1 cellular context compared by ENCODE assay signal in genomic region chr16:57628008-57628781, GRCh38.
TF ChIP-seq lines count a peak whose summit lies in the region.

Gene ADGRG1 (plus strand): TSS chr16:57628630. CDS start chr16:57650288, 21,658 bp downstream.

TF ChIP-seq in GM12878, 131 proteins besides CTCF, POLR2A, EP300 and RAD21 (continued from another document):
- TF ChIP-seq CBX5 (IDR thresholded peaks at IDR 0.05; ENCODE audit: low read depth) (no peak), SKIL (IDR thresholded peaks at IDR 0.05; ENCODE audit: low read depth, poor library complexity, severe bottlenecking) (no peak), RAD51 (IDR thresholded peaks at IDR 0.05) (no peak), NFXL1 (IDR thresholded peaks at IDR 0.05; ENCODE audit: borderline replicate concordance) (peak; percentile 63; the same call in 1 of the 2 replicates), EGR1 (IDR thresholded peaks at IDR 0.05; ENCODE audit: borderline replicate concordance in 1 of 2, low read depth in 2 of 2, low read length in 2 of 2) (peak in 1 of 2 experiments; percentile 32; a peak in 1 of 3 replicates), JUNB (IDR thresholded peaks at IDR 0.05) (no peak), NRF1 (conservative IDR thresholded peaks at IDR 0.05; ENCODE audit: low read depth, low read length) (no peak), CBFB (IDR thresholded peaks at IDR 0.05; ENCODE audit: low read depth) (no peak)
